In the genomic region with DNA sequence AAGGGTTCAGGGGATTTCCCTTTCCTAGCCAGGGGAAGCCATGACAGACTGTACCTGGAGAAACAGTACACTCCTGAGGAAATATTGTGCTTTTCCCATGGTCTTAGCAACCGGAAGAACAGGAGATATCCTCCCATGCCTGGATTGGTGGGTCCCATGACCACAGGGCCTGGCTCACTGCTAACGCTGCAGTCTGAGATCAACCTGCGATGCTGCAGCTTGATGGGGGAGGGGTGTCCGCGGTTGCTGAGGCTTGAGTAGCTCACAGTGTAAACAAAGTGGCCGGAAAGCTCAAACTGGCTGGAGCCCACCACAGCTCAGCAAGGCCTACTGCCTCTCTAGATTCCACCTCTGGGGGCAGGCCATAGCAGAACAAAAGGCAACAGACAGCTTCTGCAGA, we compare ENCODE assay signal across 1 cellular context.
TF ChIP-seq lines count a peak whose summit lies in the region.

No MANE protein-coding gene starts in this region.

TF ChIP-seq in HepG2, 621 proteins besides CTCF, POLR2A, EP300 and RAD21 (continued from another document):
- TF ChIP-seq, protein P1, sequence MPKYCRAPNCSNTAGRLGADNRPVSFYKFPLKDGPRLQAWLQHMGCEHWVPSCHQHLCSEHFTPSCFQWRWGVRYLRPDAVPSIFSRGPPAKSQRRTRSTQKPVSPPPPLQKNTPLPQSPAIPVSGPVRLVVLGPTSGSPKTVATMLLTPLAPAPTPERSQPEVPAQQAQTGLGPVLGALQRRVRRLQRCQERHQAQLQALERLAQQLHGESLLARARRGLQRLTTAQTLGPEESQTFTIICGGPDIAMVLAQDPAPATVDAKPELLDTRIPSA (CRISPR knock-in tag; IDR thresholded peaks at IDR 0.05; ENCODE audit: borderline replicate concordance), result no peak
- TF ChIP-seq CHD4 (IDR thresholded peaks at IDR 0.05; ENCODE audit: borderline replicate concordance, low read length) (no peak), GABPA (IDR thresholded peaks at IDR 0.05; ENCODE audit: low read depth, low read length) (no peak), GABPA (CRISPR knock-in tag; IDR thresholded peaks at IDR 0.05; ENCODE audit: low read depth) (peak; percentile 61), RFXAP (CRISPR knock-in tag; IDR thresholded peaks at IDR 0.05; ENCODE audit: borderline replicate concordance) (no peak), FOSL1 (CRISPR knock-in tag; IDR thresholded peaks at IDR 0.05; ENCODE audit: borderline replicate concordance) (no peak), ZNF569 (CRISPR knock-in tag; IDR thresholded peaks at IDR 0.05; ENCODE audit: borderline replicate concordance) (no peak), ZNF670 (CRISPR knock-in tag; IDR thresholded peaks at IDR 0.05; ENCODE audit: borderline replicate concordance) (no peak), ZNF883 (CRISPR knock-in tag; IDR thresholded peaks at IDR 0.05; ENCODE audit: not compliant biosample characterization) (no peak), SIX4 (CRISPR knock-in tag; IDR thresholded peaks at IDR 0.05) (no peak)
- TF ChIP-seq, protein P2, sequence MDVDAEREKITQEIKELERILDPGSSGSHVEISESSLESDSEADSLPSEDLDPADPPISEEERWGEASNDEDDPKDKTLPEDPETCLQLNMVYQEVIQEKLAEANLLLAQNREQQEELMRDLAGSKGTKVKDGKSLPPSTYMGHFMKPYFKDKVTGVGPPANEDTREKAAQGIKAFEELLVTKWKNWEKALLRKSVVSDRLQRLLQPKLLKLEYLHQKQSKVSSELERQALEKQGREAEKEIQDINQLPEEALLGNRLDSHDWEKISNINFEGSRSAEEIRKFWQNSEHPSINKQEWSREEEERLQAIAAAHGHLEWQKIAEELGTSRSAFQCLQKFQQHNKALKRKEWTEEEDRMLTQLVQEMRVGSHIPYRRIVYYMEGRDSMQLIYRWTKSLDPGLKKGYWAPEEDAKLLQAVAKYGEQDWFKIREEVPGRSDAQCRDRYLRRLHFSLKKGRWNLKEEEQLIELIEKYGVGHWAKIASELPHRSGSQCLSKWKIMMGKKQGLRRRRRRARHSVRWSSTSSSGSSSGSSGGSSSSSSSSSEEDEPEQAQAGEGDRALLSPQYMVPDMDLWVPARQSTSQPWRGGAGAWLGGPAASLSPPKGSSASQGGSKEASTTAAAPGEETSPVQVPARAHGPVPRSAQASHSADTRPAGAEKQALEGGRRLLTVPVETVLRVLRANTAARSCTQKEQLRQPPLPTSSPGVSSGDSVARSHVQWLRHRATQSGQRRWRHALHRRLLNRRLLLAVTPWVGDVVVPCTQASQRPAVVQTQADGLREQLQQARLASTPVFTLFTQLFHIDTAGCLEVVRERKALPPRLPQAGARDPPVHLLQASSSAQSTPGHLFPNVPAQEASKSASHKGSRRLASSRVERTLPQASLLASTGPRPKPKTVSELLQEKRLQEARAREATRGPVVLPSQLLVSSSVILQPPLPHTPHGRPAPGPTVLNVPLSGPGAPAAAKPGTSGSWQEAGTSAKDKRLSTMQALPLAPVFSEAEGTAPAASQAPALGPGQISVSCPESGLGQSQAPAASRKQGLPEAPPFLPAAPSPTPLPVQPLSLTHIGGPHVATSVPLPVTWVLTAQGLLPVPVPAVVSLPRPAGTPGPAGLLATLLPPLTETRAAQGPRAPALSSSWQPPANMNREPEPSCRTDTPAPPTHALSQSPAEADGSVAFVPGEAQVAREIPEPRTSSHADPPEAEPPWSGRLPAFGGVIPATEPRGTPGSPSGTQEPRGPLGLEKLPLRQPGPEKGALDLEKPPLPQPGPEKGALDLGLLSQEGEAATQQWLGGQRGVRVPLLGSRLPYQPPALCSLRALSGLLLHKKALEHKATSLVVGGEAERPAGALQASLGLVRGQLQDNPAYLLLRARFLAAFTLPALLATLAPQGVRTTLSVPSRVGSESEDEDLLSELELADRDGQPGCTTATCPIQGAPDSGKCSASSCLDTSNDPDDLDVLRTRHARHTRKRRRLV (CRISPR knock-in tag; IDR thresholded peaks at IDR 0.05), result no peak
